ENCODE assay signal across 15 cellular contexts in the genomic region with DNA sequence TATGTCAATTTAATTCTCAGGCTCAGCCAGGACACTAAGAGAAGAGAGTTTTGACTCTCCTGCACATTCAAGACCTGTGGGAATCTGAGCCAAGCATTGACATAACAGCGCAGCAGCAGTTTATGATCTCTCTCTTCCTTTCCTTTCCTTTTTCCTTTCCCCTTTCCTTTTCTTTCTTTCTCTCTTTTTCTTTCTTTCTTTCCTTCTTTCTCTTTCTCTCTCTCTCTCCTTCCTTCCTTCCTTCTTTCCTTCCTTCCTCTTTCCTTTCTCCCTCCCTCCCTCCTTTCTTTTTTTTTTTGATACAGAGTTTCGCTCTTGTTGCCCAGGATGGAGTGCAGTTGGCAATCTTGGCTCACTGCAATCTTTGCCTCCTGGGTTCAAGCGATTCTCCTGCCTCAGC. TPM values are rescaled to one million over a fixed set of nuclear protein-coding genes. Genes with fewer than 3 reads are reported as not detected.
A peak's percentile ranks its signal among the peaks of the same experiment; 100 is the strongest.
DNase-seq lines count a peak whose midpoint lies in the region; ATAC-seq, FAIRE-seq and TF ChIP-seq lines count a peak whose summit lies in the region.
"Had no signal": no experiment of that assay in that cellular context is flagged by ENCODE, and none has a peak within 500 bp of the region (broad histone marks: within the 10 kb centered on the region; RNA-seq: fewer than 3 reads in every experiment).

No MANE protein-coding gene starts in this region.

- intact Hi-C loops in K562 (cut with micrococcal nuclease), result no loop called here
- intact Hi-C loops in left lung (cut with DNase I), result no loop called here
- intact Hi-C loops in stomach (cut with DNase I; ENCODE audit: low total_unique reads), result no loop called here

- no peaks in the 10 kb centered on the region for H3K9me3 ChIP-seq in Karpas-422 (ENCODE audit: low read length)
- H3K9me3 ChIP-seq in K562 (replicated peaks; ENCODE audit: control insufficient read depth, insufficient read depth, low read depth, low read length), result no peaks in the 10 kb centered on the region
- no peaks in the 10 kb centered on the region for H3K9me3 ChIP-seq in left lung
- H3K9me3 ChIP-seq in stomach, result no peaks in the 10 kb centered on the region
- H3K9me3 ChIP-seq: ovary had no signal

- H3K27ac ChIP-seq in Karpas-422 (ENCODE audit: low read length) (peak overlapping the region; percentile 84), K562 (ENCODE audit: extremely low read depth, low read depth, low read length) (no peak overlapping the region), left lung (peak overlapping the region; percentile 65 to 73), stomach (peak overlapping the region; percentile 50 to 87 (median 75))
- H3K27ac ChIP-seq: ovary had no signal

- H3K9ac ChIP-seq in Karpas-422 (ENCODE audit: low read length) (no peak overlapping the region), K562 (ENCODE audit: insufficient read depth in 1 of 2, low read depth in 2 of 2, low read length in 2 of 2) (no peak overlapping the region)

- BruUV-seq in K562 (replicated peaks; lab: Mats Ljungman, UMichigan), result no TSS peak

- no peak overlapping the region for H3K4me3 Mint-ChIP-seq in naive thymus-derived CD8-positive, alpha-beta T cell
- H3K4me3 Mint-ChIP-seq: activated CD4-positive, alpha-beta T cell treated with anti-CD3 and anti-CD28 coated beads, Interleukin-2, amount 10 ng/mL, durations not matched to agents 24 days and 14 days; activated T-cell treated with anti-CD3 and anti-CD28 coated beads, Interleukin-2, amount 50 U/mL, for 4 hours; GM23338 had no signal

- no peak for TF ChIP-seq POLR2A in K562 (conservative IDR thresholded peaks at IDR 0.05)
- TF ChIP-seq POLR2A in stomach (IDR thresholded peaks at IDR 0.05), result no peak

- H4K20me1 ChIP-seq in Karpas-422 (ENCODE audit: insufficient read depth, low read depth, low read length), result no peaks in the 10 kb centered on the region
- H4K20me1 ChIP-seq in K562 (replicated peaks; ENCODE audit: control insufficient read depth, insufficient read depth, low read length), result no peaks in the 10 kb centered on the region

- no peak for ATAC-seq in K562
- peak; percentile 3 for ATAC-seq in left lung
- ATAC-seq in HG02763 (IDR thresholded peaks at IDR 0.05; ENCODE audit: unreplicated experiment), result no peak
- no peak for ATAC-seq in naive thymus-derived CD8-positive, alpha-beta T cell
- ATAC-seq: activated T-cell treated with anti-CD3 and anti-CD28 coated beads, Interleukin-2, amount 50 U/mL, for 4 hours; GM23338 had no signal

- POLR2A ChIA-PET in K562 (lab: Yijun Ruan, JAX), result no interaction called here
- POLR2A ChIA-PET in naive thymus-derived CD8-positive, alpha-beta T cell (lab: Charles Lee), result no interaction called here

- H3K9me2 ChIP-seq in Karpas-422 (replicated peaks; ENCODE audit: insufficient read depth, low read length), result no peaks in the 10 kb centered on the region

- no peak for TF ChIP-seq RAD21 in K562 (CRISPR knock-in tag; conservative IDR thresholded peaks at IDR 0.05 in 1 of 2, IDR thresholded peaks at IDR 0.05 in 1 of 2)

- H3K9me1 ChIP-seq in K562 (ENCODE audit: control insufficient read depth, insufficient read depth, low read length), result no peaks in the 10 kb centered on the region

- H3K36me3 Mint-ChIP-seq in naive thymus-derived CD8-positive, alpha-beta T cell, result no peaks in the 10 kb centered on the region

- TF ChIP-seq EP300 in K562 (IDR thresholded peaks at IDR 0.05; ENCODE audit: low read length), result no peak
- TF ChIP-seq EP300 in stomach (IDR thresholded peaks at IDR 0.05), result no peak

- FAIRE-seq in K562 (lab: Jason Lieb, UNC), result no peak

- no peak overlapping the region for H3K4me2 ChIP-seq in Karpas-422 (ENCODE audit: low read depth, low read length, poor library complexity, severe bottlenecking)
- no peak overlapping the region for H3K4me2 ChIP-seq in K562 (ENCODE audit: insufficient read depth, low read length)
- H3K4me2 ChIP-seq: GM23338 had no signal

- TF ChIP-seq CTCF in K562 (IDR thresholded peaks at IDR 0.05 in 2 of 3, conservative IDR thresholded peaks at IDR 0.05 in 1 of 3; ENCODE audit: insufficient read depth in 2 of 3, low read depth in 1 of 3, low read length in 3 of 3) (no peak), left lung (IDR thresholded peaks at IDR 0.05) (no peak), stomach (IDR thresholded peaks at IDR 0.05) (no peak)

- peaks cover 0 to 6% (median 2%) of the 10 kb centered on the region in 4 donors for H3K4me1 Mint-ChIP-seq in naive thymus-derived CD8-positive, alpha-beta T cell

- H3K36me3 ChIP-seq in Karpas-422 (ENCODE audit: insufficient read depth, low read length), result no peaks in the 10 kb centered on the region
- H3K36me3 ChIP-seq in K562 (ENCODE audit: control insufficient read depth, insufficient read depth, low read length), result no peaks in the 10 kb centered on the region
- H3K36me3 ChIP-seq in left lung, result no peaks in the 10 kb centered on the region
- H3K36me3 ChIP-seq in stomach, result no peaks in the 10 kb centered on the region
- H3K36me3 ChIP-seq: ovary had no signal

- H2AFZ ChIP-seq in Karpas-422 (ENCODE audit: low read length) (peak overlapping the region; percentile 25; the same call in 1 of the 2 replicates), K562 (ENCODE audit: low read depth, low read length) (0 out of 2 replicates have a peak overlapping the region, but pooled peaks have one; percentile 38)

- H3K27me3 Mint-ChIP-seq in naive thymus-derived CD8-positive, alpha-beta T cell, result no peaks in the 10 kb centered on the region
- H3K27me3 Mint-ChIP-seq: activated CD4-positive, alpha-beta T cell treated with anti-CD3 and anti-CD28 coated beads, Interleukin-2, amount 10 ng/mL, durations not matched to agents 24 days and 14 days had no signal

- no peak overlapping the region for H3K27ac Mint-ChIP-seq in naive thymus-derived CD8-positive, alpha-beta T cell
- H3K27ac Mint-ChIP-seq: activated CD4-positive, alpha-beta T cell treated with anti-CD3 and anti-CD28 coated beads, Interleukin-2, amount 10 ng/mL, durations not matched to agents 24 days and 14 days; GM23338 had no signal

- in situ Hi-C loops in K562 (cut with MboI), result no loop called here

- H3K79me2 ChIP-seq in Karpas-422 (ENCODE audit: low read length) (no peaks in the 10 kb centered on the region), K562 (ENCODE audit: control insufficient read depth, insufficient read depth, low read length) (no peaks in the 10 kb centered on the region)

- H3K4me3 ChIP-seq in Karpas-422 (ENCODE audit: low read length), result no peak overlapping the region
- H3K4me3 ChIP-seq in K562, result no peak overlapping the region
- H3K4me3 ChIP-seq in left lung, result no peak overlapping the region
- H3K4me3 ChIP-seq in stomach, result no peak overlapping the region
- H3K4me3 ChIP-seq: GM23338, ovary had no signal

- no peaks in the 10 kb centered on the region for H3K9me3 Mint-ChIP-seq in naive thymus-derived CD8-positive, alpha-beta T cell
- H3K9me3 Mint-ChIP-seq: activated CD4-positive, alpha-beta T cell treated with anti-CD3 and anti-CD28 coated beads, Interleukin-2, amount 10 ng/mL, durations not matched to agents 24 days and 14 days; activated T-cell treated with anti-CD3 and anti-CD28 coated beads, Interleukin-2, amount 50 U/mL, for 4 hours; GM23338 had no signal

- no peaks in the 10 kb centered on the region for H3K27me3 ChIP-seq in Karpas-422 (ENCODE audit: low read length)
- no peaks in the 10 kb centered on the region for H3K27me3 ChIP-seq in K562 (ENCODE audit: control insufficient read depth in 2 of 2, insufficient read depth in 2 of 2, low read length in 2 of 2)
- no peaks in the 10 kb centered on the region for H3K27me3 ChIP-seq in left lung
- no peaks in the 10 kb centered on the region for H3K27me3 ChIP-seq in stomach
- H3K27me3 ChIP-seq: ovary had no signal

- DNase-seq in Karpas-422 (no peak), K562 (ENCODE audit: extremely low read depth in 1 of 4, low spot score in 3 of 4) (no peak), left lung (no peak), stomach (no peak), DMS153 treated with DMSO at 0.1 percent for 48 hours (lab: John Stamatoyannopoulos, UW; ENCODE audit: unreplicated experiment) (no peak), HT-29 (ENCODE audit: low spot score) (no peak)
- DNase-seq in naive thymus-derived CD8-positive, alpha-beta T cell, result no peak
- DNase-seq: activated CD4-positive, alpha-beta T cell treated with anti-CD3 and anti-CD28 coated beads, Interleukin-2, amount 10 ng/mL, durations not matched to agents 24 days and 14 days; activated T-cell treated with anti-CD3 and anti-CD28 coated beads, Interleukin-2, amount 50 U/mL, for 4 hours; NCI-H510A; ovary; RPMI8226; T-helper 9 cell had no signal

- H3K4me1 ChIP-seq in Karpas-422 (ENCODE audit: low read length) (peaks cover 46% of the 10 kb centered on the region), K562 (replicated peaks in 1 of 2; ENCODE audit: control insufficient read depth in 2 of 2, insufficient read depth in 2 of 2, low read length in 2 of 2) (peaks cover under 1 to 4% of the 10 kb centered on the region in 2 experiments; a peak in 3 of 5 replicates), left lung (peaks cover 14 to 22% of the 10 kb centered on the region in 2 donors), stomach (peaks cover 0 to 30% (median 3%) of the 10 kb centered on the region in 4 donors)

- CTCF ChIA-PET in K562 (lab: Yijun Ruan, JAX; ENCODE audit: low intra/inter-chr PET ratio), result no interaction called here

- 73% methylated on average over 2 of the region's 3 CpGs for WGBS in K562 (ENCODE audit: insufficient coverage, low coverage, missing lambda C conversion rate)
- 50 to 76% (median 63%) methylated on average over 1 to 3 of the region's 3 CpGs for WGBS in stomach, 5 donors

RNA-seq across cellular contexts. Expression of a gene that starts 21.6 kb away (rescaled TPM):
- 230 and 256 TPM in 2 replicates for total RNA-seq in Karpas-422 (2014; rRNA removed; shearing (Covaris generic); ENCODE audit: low replicate concordance)
- total RNA-seq in K562 (2011; cell fraction: chromatin; rRNA removed; ENCODE audit: low replicate concordance), result 146 and 240 TPM in 2 replicates
- 107 and 113 TPM in 2 replicates for total RNA-seq in K562 (2011; cell fraction: nucleolus; rRNA removed)
- 145 and 181 TPM in 2 replicates for total RNA-seq in K562 (2011; cell fraction: nucleoplasm; rRNA removed)
- total RNA-seq in K562 (2014; rRNA removed) (48.7 and 53.2 TPM in 2 replicates), K562 (2014; rRNA removed; fragmentation: Illumina TruSeq; extraction: Trizol) (71.1 and 71.9 TPM in 2 replicates), K562 (2015; rRNA removed; fragmentation: Illumina TruSeq; extraction: Trizol) (43.7 and 47.4 TPM in 2 replicates), K562 (2021) (49.2 and 51.8 TPM in 2 replicates), left lung (100 to 1,000 TPM; 723 to 970 TPM), stomach (1,000 to 10,000 TPM in 3 of 5 donors, 100 to 1,000 TPM in 2; 499 to 2,157 (median 1,041) TPM)
- polyA plus RNA-seq in K562 (2011; rRNA removed) (160 and 169 TPM in 2 replicates), K562 (2014; fragmentation: Illumina TruSeq; extraction: Trizol) (66.1 and 74.1 TPM in 2 replicates), K562 (2014; fragmentation: Nextera tagmentation; extraction: Ambion mirVana) (100 to 1,000 TPM; 161 to 194 TPM), K562 (2014; rRNA removed) (77.6 and 94.7 TPM in 2 replicates), stomach (1,000 to 10,000 TPM in 2 of 3 donors, 100 to 1,000 TPM in 1; 685 to 1,477 (median 1,023) TPM)
- 24.1 and 90.3 TPM in 2 replicates for polyA plus RNA-seq in K562 (2011; cell fraction: cytosol; rRNA removed)
- polyA plus RNA-seq in K562 (2011; cell fraction: nucleus; rRNA removed), result 354 and 641 TPM in 2 replicates
- 60.7 and 194 TPM in 2 replicates for polyA plus RNA-seq in K562 (2012)
- polyA minus RNA-seq in K562 (2011; rRNA and poly(A)+ RNA removed), result 51.7 and 72.1 TPM in 2 replicates
- polyA minus RNA-seq in K562 (2011; cell fraction: cytosol; rRNA and poly(A)+ RNA removed), result 17.5 and 19.9 TPM in 2 replicates
- polyA minus RNA-seq in K562 (2011; cell fraction: nucleus; rRNA and poly(A)+ RNA removed), result 59.4 and 128 TPM in 2 replicates
- 100 to 1,000 TPM; 116 to 121 TPM for total RNA-seq in naive thymus-derived CD8-positive, alpha-beta T cell
- polyA plus RNA-seq in naive thymus-derived CD8-positive, alpha-beta T cell, result 10 to 100 TPM; 50.1 to 91.0 (median 83.3) TPM
- total RNA-seq in HT-29 (2014; rRNA removed; shearing (Covaris generic)), result 70.2 and 80.5 TPM in 2 replicates
